Comparison of ENCODE assay signal across 2 cellular contexts in genomic region chr15:70853855-70854668, GRCh38.
TF ChIP-seq lines count a peak whose summit lies in the region.

TSS of gene LARP6 (minus strand) at chr15:70854157. CDS start at chr15:70854088, 69 bp downstream.

TF ChIP-seq in GM23338, 12 proteins besides CTCF, POLR2A, EP300 and RAD21 (continued from another document):
- TF ChIP-seq ETS1 (IDR thresholded peaks at IDR 0.05): no peak
TF ChIP-seq in GM23338: peak in this region for 1.

TF ChIP-seq in HepG2, 621 proteins besides CTCF, POLR2A, EP300 and RAD21 (continued from another document and continues in another):
- TF ChIP-seq ZNF556 (CRISPR knock-in tag; IDR thresholded peaks at IDR 0.05; ENCODE audit: borderline replicate concordance): no peak
- no peak for TF ChIP-seq ZBTB26 (CRISPR knock-in tag; IDR thresholded peaks at IDR 0.05; ENCODE audit: borderline replicate concordance)
- no peak for TF ChIP-seq YEATS2 (CRISPR knock-in tag; IDR thresholded peaks at IDR 0.05; ENCODE audit: borderline replicate concordance)
- no peak for TF ChIP-seq SSRP1 (CRISPR knock-in tag; IDR thresholded peaks at IDR 0.05)
- TF ChIP-seq ATF4 (CRISPR knock-in tag; IDR thresholded peaks at IDR 0.05): no peak
- TF ChIP-seq MAZ (IDR thresholded peaks at IDR 0.05; ENCODE audit: borderline replicate concordance, low read depth, low read length): no peak
- TF ChIP-seq MAZ (CRISPR knock-in tag; IDR thresholded peaks at IDR 0.05; ENCODE audit: low read depth): peak; percentile 77
- no peak for TF ChIP-seq ZFYVE20 (CRISPR knock-in tag; IDR thresholded peaks at IDR 0.05; ENCODE audit: borderline replicate concordance, low read depth)
- no peak for TF ChIP-seq ZSCAN12 (CRISPR knock-in tag; IDR thresholded peaks at IDR 0.05)
- peak; percentile 65; the same call in 1 of the 2 replicates for TF ChIP-seq DNMT3B (CRISPR knock-in tag; conservative IDR thresholded peaks at IDR 0.05)
- no peak for TF ChIP-seq CERS6 (CRISPR knock-in tag; IDR thresholded peaks at IDR 0.05)
- peak; percentile 70 for TF ChIP-seq ZFX (CRISPR knock-in tag; IDR thresholded peaks at IDR 0.05; ENCODE audit: low read depth)
- TF ChIP-seq TFDP1 (CRISPR knock-in tag; IDR thresholded peaks at IDR 0.05; ENCODE audit: borderline replicate concordance): 0 out of 2 replicates have a peak, but pooled peaks have one; percentile 14
- peak; percentile 68 for TF ChIP-seq ZFY (CRISPR knock-in tag; IDR thresholded peaks at IDR 0.05)
- no peak for TF ChIP-seq ZNF83 (CRISPR knock-in tag; IDR thresholded peaks at IDR 0.05; ENCODE audit: borderline replicate concordance)
- 0 out of 2 replicates have a peak, but pooled peaks have one; percentile 51 for TF ChIP-seq ZNF709 (CRISPR knock-in tag; IDR thresholded peaks at IDR 0.05)
- peak; percentile 92 for TF ChIP-seq ZNF777 (CRISPR knock-in tag; IDR thresholded peaks at IDR 0.05)
- TF ChIP-seq TRAFD1 (CRISPR knock-in tag; IDR thresholded peaks at IDR 0.05; ENCODE audit: borderline replicate concordance): no peak
- TF ChIP-seq ERF (CRISPR knock-in tag; IDR thresholded peaks at IDR 0.05): no peak
- TF ChIP-seq CCDC6 (CRISPR knock-in tag; IDR thresholded peaks at IDR 0.05): no peak
- 0 out of 2 replicates have a peak, but pooled peaks have one; percentile 51 for TF ChIP-seq ARNT2 (CRISPR knock-in tag; IDR thresholded peaks at IDR 0.05; ENCODE audit: low read depth)
- peak; percentile 53; the same call in 1 of the 2 replicates for TF ChIP-seq PHF8 (CRISPR knock-in tag; IDR thresholded peaks at IDR 0.05)
- no peak for TF ChIP-seq DDIT3 (CRISPR knock-in tag; IDR thresholded peaks at IDR 0.05)
- TF ChIP-seq TFDP2 (CRISPR knock-in tag; IDR thresholded peaks at IDR 0.05): no peak
- no peak for TF ChIP-seq ZNF317 (CRISPR knock-in tag; IDR thresholded peaks at IDR 0.05)
- TF ChIP-seq NRL (CRISPR knock-in tag; IDR thresholded peaks at IDR 0.05; ENCODE audit: borderline replicate concordance): no peak
- peak; percentile 37; the same call in 1 of the 2 replicates for TF ChIP-seq ZNF776 (CRISPR knock-in tag; IDR thresholded peaks at IDR 0.05)
- TF ChIP-seq ZNF577 (CRISPR knock-in tag; IDR thresholded peaks at IDR 0.05; ENCODE audit: borderline replicate concordance, low read depth): no peak
- peak; percentile 16; the same call in 1 of the 2 replicates for TF ChIP-seq ARID4A (CRISPR knock-in tag; IDR thresholded peaks at IDR 0.05; ENCODE audit: borderline replicate concordance)
- TF ChIP-seq ZNF687 (CRISPR knock-in tag; IDR thresholded peaks at IDR 0.05): peak; percentile 34; the same call in 1 of the 2 replicates
- TF ChIP-seq ZNF552 (CRISPR knock-in tag; IDR thresholded peaks at IDR 0.05; ENCODE audit: borderline replicate concordance): no peak
- no peak for TF ChIP-seq SAP130 (CRISPR knock-in tag; IDR thresholded peaks at IDR 0.05; ENCODE audit: low read depth)
- TF ChIP-seq ZNF460 (CRISPR knock-in tag; IDR thresholded peaks at IDR 0.05; ENCODE audit: borderline replicate concordance): no peak
- TF ChIP-seq RFX3 (CRISPR knock-in tag; IDR thresholded peaks at IDR 0.05): no peak
- no peak for TF ChIP-seq ZNF878 (CRISPR knock-in tag; IDR thresholded peaks at IDR 0.05)
- no peak for TF ChIP-seq ZNF775 (CRISPR knock-in tag; IDR thresholded peaks at IDR 0.05; ENCODE audit: borderline replicate concordance)
- TF ChIP-seq UBTF (CRISPR knock-in tag; IDR thresholded peaks at IDR 0.05): peak; percentile 55; the same call in 1 of the 2 replicates
- TF ChIP-seq ZFP36 (IDR thresholded peaks at IDR 0.05; ENCODE audit: borderline replicate concordance, low read depth, low read length, partially characterized antibody): no peak
- TF ChIP-seq KDM6A (CRISPR knock-in tag; IDR thresholded peaks at IDR 0.05; ENCODE audit: low read depth): no peak
- peak; percentile 30; the same call in 1 of the 2 replicates for TF ChIP-seq ZNF274 (CRISPR knock-in tag; IDR thresholded peaks at IDR 0.05)
- no peak for TF ChIP-seq KLF9 (CRISPR knock-in tag; IDR thresholded peaks at IDR 0.05; ENCODE audit: low read depth)
- peak; percentile 28; the same call in 1 of the 2 replicates for TF ChIP-seq ZNF563 (CRISPR knock-in tag; IDR thresholded peaks at IDR 0.05)
- TF ChIP-seq E2F5 (CRISPR knock-in tag; conservative IDR thresholded peaks at IDR 0.05): no peak
